ENCODE assay signal across 8 cellular contexts in the genomic region with DNA sequence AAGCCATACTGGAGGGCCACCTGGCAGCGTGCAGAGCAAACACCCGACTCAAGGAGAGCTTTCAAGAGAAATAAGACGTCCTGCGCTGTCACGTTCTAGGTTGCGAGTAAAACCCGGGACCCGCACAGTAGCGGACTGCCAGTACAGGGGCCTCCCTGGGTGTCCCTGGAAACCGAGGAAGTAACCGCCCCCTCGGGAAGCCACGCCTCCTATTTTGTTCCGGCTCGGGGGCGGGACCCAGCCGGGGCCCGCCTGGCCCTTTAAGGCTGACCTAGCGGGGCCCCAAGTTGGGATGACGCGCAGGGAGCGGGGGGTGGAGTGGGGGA. TPM values are rescaled to one million over a fixed set of nuclear protein-coding genes. Genes with fewer than 3 reads are reported as not detected.
DNase-seq lines count a peak whose midpoint lies in the region; ATAC-seq and TF ChIP-seq lines count a peak whose summit lies in the region.

No MANE protein-coding gene starts in this region.

- H3K18ac ChIP-seq in neuronal stem cell (ENCODE audit: low read length), result peak overlapping the region; percentile 64

- H2BK120ac ChIP-seq in neuronal stem cell (ENCODE audit: low read depth, low read length), result no peak overlapping the region

- H3K4me2 ChIP-seq in GM23248 (ENCODE audit: unreplicated experiment) (peak overlapping the region; percentile 99), neuronal stem cell (ENCODE audit: insufficient read depth, low read length, poor library complexity, severe bottlenecking) (peak overlapping the region; percentile 90)

- no peak overlapping the region for H4K91ac ChIP-seq in neuronal stem cell (ENCODE audit: low read depth, low read length, poor library complexity)

- H2AK5ac ChIP-seq in neuronal stem cell (ENCODE audit: low read depth, low read length), result no peak overlapping the region

- H3K4me1 ChIP-seq in GM23248 (ENCODE audit: insufficient read depth) (peaks cover 21% of the 10 kb centered on the region), foreskin keratinocyte (no peaks in the 10 kb centered on the region), neuronal stem cell (ENCODE audit: control insufficient read depth in 2 of 2, insufficient read depth in 1 of 2, low read depth in 1 of 2, low read length in 2 of 2) (peaks cover 13 to 15% of the 10 kb centered on the region in 2 donors), subcutaneous abdominal adipose tissue (ENCODE audit: control insufficient read depth in 5 of 5, insufficient read depth in 5 of 5, low read length in 5 of 5) (peaks cover 4 to 72% (median 41%) of the 10 kb centered on the region in 5 donors)

- no peak overlapping the region for H2BK15ac ChIP-seq in neuronal stem cell (ENCODE audit: low read length)

- ATAC-seq in foreskin keratinocyte, result peak; percentile 71

- no peak overlapping the region for H2BK12ac ChIP-seq in neuronal stem cell (ENCODE audit: low read length)

- no peaks in the 10 kb centered on the region for H3K9me2 ChIP-seq in GM23248 (ENCODE audit: insufficient read depth)

- H3K9me3 ChIP-seq in GM23248 (ENCODE audit: low read depth) (no peaks in the 10 kb centered on the region), neuronal stem cell (replicated peaks in 1 of 2; ENCODE audit: control insufficient read depth in 2 of 2, insufficient read depth in 1 of 2, low read depth in 1 of 2, low read length in 2 of 2) (no peaks in the 10 kb centered on the region), subcutaneous abdominal adipose tissue (ENCODE audit: control insufficient read depth in 5 of 5, low read length in 5 of 5) (no peaks in the 10 kb centered on the region)

- DNase-seq in EL, result peak; percentile 90
- peak; percentile 95 for DNase-seq in GM23248
- peak; percentile 85 for DNase-seq in LHCN-M2 (ENCODE audit: low read depth)
- DNase-seq in SHP77 treated with DMSO at 0.1 percent for 48 hours (lab: John Stamatoyannopoulos, UW), result peak; percentile 53
- DNase-seq in activated gamma-delta T cell (lab: John Stamatoyannopoulos, UW), result peak; percentile 82
- DNase-seq in foreskin keratinocyte, result peak; percentile 65 to 79
- peak; percentile 95 for DNase-seq in neuronal stem cell (ENCODE audit: low spot score)

- H3K36me3 ChIP-seq in GM23248 (ENCODE audit: low read depth), result no peaks in the 10 kb centered on the region
- no peaks in the 10 kb centered on the region for H3K36me3 ChIP-seq in neuronal stem cell (replicated peaks in 1 of 2; ENCODE audit: control insufficient read depth in 2 of 2, insufficient read depth in 2 of 2, low read length in 2 of 2)
- H3K36me3 ChIP-seq in subcutaneous abdominal adipose tissue (ENCODE audit: control insufficient read depth in 5 of 5, insufficient read depth in 5 of 5, low read length in 5 of 5), result peaks cover 0 to 4% (median 0%) of the 10 kb centered on the region in 5 donors

- H4K8ac ChIP-seq in neuronal stem cell (ENCODE audit: low read depth, low read length), result no peak overlapping the region

- H2AFZ ChIP-seq in GM23248 (peak overlapping the region; percentile 94), neuronal stem cell (ENCODE audit: low read length) (peak overlapping the region; percentile 85)

- 0 to 2% methylated on average over 21 to 22 of the region's 22 CpGs for WGBS in GM23248 (ENCODE audit: low coverage in 1 of 2, low lambda C conversion rate in 2 of 2, missing lambda C conversion rate in 2 of 2), 2 experiments
- no CpG with 5 or more reads among the region's 22 CpGs for WGBS in neuronal stem cell (ENCODE audit: extremely low coverage in 2 of 2, insufficient read length in 2 of 2, insufficient replicate concordance in 1 of 2), 2 donors

- no peaks in the 10 kb centered on the region for H4K20me1 ChIP-seq in GM23248 (ENCODE audit: insufficient read depth)

- H2BK5ac ChIP-seq in neuronal stem cell (ENCODE audit: low read length), result no peak overlapping the region

- H3K79me1 ChIP-seq in neuronal stem cell (ENCODE audit: low read depth, low read length), result peaks cover 3% of the 10 kb centered on the region

- peaks cover 34% of the 10 kb centered on the region for H3K79me2 ChIP-seq in GM23248 (ENCODE audit: insufficient read depth)

- TF ChIP-seq CTCF in foreskin keratinocyte (conservative IDR thresholded peaks at IDR 0.05), result no peak

- in situ Hi-C loops in GM23248 (cut with MboI), result no loop called here

- H3K23ac ChIP-seq in neuronal stem cell (ENCODE audit: low read depth, low read length, poor library complexity), result no peak overlapping the region

- H3K27ac ChIP-seq in GM23248 (no peak overlapping the region; the same call in 1 of the 2 replicates), foreskin keratinocyte (no peak overlapping the region), neuronal stem cell (replicated peaks; ENCODE audit: low read length) (peak overlapping the region; percentile 49), subcutaneous abdominal adipose tissue (ENCODE audit: low read depth, low read length) (peak overlapping the region; percentile 73)

- no peaks in the 10 kb centered on the region; the same call in 1 of the 2 replicates for H3F3A ChIP-seq in GM23248 (ENCODE audit: insufficient read depth)

- no peaks in the 10 kb centered on the region for H3K27me3 ChIP-seq in GM23248 (replicated peaks; ENCODE audit: insufficient read depth)
- no peaks in the 10 kb centered on the region for H3K27me3 ChIP-seq in foreskin keratinocyte
- peaks cover 0 to 17% (median 0%) of the 10 kb centered on the region in 3 experiments for H3K27me3 ChIP-seq in neuronal stem cell (ENCODE audit: control insufficient read depth in 3 of 3, insufficient read depth in 3 of 3, low read depth in 1 of 3, low read length in 3 of 3)
- H3K27me3 ChIP-seq in subcutaneous abdominal adipose tissue (ENCODE audit: control insufficient read depth in 5 of 5, insufficient read depth in 4 of 5, low read length in 5 of 5), result no peaks in the 10 kb centered on the region

- no peak overlapping the region for H3K4ac ChIP-seq in neuronal stem cell (ENCODE audit: low read length)

- no peak overlapping the region for H3K14ac ChIP-seq in neuronal stem cell (ENCODE audit: low read length)

- H3K4me3 ChIP-seq in GM23248 (peak overlapping the region; percentile 84), neuronal stem cell (ENCODE audit: low read length in 2 of 2) (peak overlapping the region; percentile 61 to 78), subcutaneous abdominal adipose tissue (ENCODE audit: low read depth in 1 of 5, low read length in 5 of 5) (peak overlapping the region; percentile 69 to 94 (median 76))

- peak overlapping the region; percentile 35 for H3K9ac ChIP-seq in GM23248
- H3K9ac ChIP-seq in neuronal stem cell (ENCODE audit: low read depth, low read length, poor library complexity), result no peak overlapping the region
- peak overlapping the region; percentile 31 to 82 (median 64) for H3K9ac ChIP-seq in subcutaneous abdominal adipose tissue (ENCODE audit: low read length in 5 of 5)

RNA-seq across cellular contexts. Expression of a gene that starts 0.2 kb away (rescaled TPM):
- 61.5 and 72.1 TPM in 2 replicates for total RNA-seq in GM23248 (2014; rRNA removed; shearing (Covaris generic))
- polyA plus RNA-seq in GM23248 (2016; fragmentation: Nextera tagmentation; extraction: Ambion mirVana) (33.2 and 35.4 TPM in 2 replicates), foreskin keratinocyte (104 and 110 TPM in 2 replicates)
- total RNA-seq in LHCN-M2 (2014; rRNA removed) (92.3 and 103 TPM in 2 replicates), foreskin keratinocyte (115 and 118 TPM in 2 replicates)
- polyA plus RNA-seq in LHCN-M2 (2012), result 53.5 TPM
- polyA plus RNA-seq in neuronal stem cell (2013, experiment 1 of 2), result 90.3 TPM
- polyA plus RNA-seq in neuronal stem cell (2013, experiment 2 of 2), result 89.0 TPM

RNA-seq across cellular contexts. Expression of a gene that starts 5.2 kb away (rescaled TPM):
- total RNA-seq in GM23248 (2014; rRNA removed; shearing (Covaris generic)), result 1.0 and 1.1 TPM in 2 replicates
- polyA plus RNA-seq in GM23248 (2016; fragmentation: Nextera tagmentation; extraction: Ambion mirVana), result 0.79 and 1.6 TPM in 2 replicates
- total RNA-seq in LHCN-M2 (2014; rRNA removed), result 0.58 and 1.6 TPM in 2 replicates
- polyA plus RNA-seq in LHCN-M2 (2012), result 0.77 TPM
- 5.7 and 6.2 TPM in 2 replicates for total RNA-seq in foreskin keratinocyte
- polyA plus RNA-seq in foreskin keratinocyte, result 5.9 and 7.3 TPM in 2 replicates
- polyA plus RNA-seq in neuronal stem cell (2013, experiment 1 of 2), result 2.1 TPM
- 2.1 TPM for polyA plus RNA-seq in neuronal stem cell (2013, experiment 2 of 2)

RNA-seq across cellular contexts. Expression of a gene that starts 47.4 kb away (rescaled TPM):
- 15.8 and 15.9 TPM in 2 replicates for total RNA-seq in GM23248 (2014; rRNA removed; shearing (Covaris generic))
- polyA plus RNA-seq in GM23248 (2016; fragmentation: Nextera tagmentation; extraction: Ambion mirVana) (17.3 and 18.4 TPM in 2 replicates), foreskin keratinocyte (23.5 and 26.5 TPM in 2 replicates)
- total RNA-seq in LHCN-M2 (2014; rRNA removed) (10.5 and 11.4 TPM in 2 replicates), foreskin keratinocyte (20.5 and 24.5 TPM in 2 replicates)
- 14.1 TPM for polyA plus RNA-seq in LHCN-M2 (2012)
- 15.5 TPM for polyA plus RNA-seq in neuronal stem cell (2013, experiment 1 of 2)
- polyA plus RNA-seq in neuronal stem cell (2013, experiment 2 of 2), result 15.1 TPM

RNA-seq across cellular contexts. Expression of a gene that starts 49.2 kb away (rescaled TPM):
- total RNA-seq in GM23248 (2014; rRNA removed; shearing (Covaris generic)), result 17.4 and 36.8 TPM in 2 replicates
- polyA plus RNA-seq in GM23248 (2016; fragmentation: Nextera tagmentation; extraction: Ambion mirVana) (17.3 and 19.3 TPM in 2 replicates), foreskin keratinocyte (3.8 and 4.0 TPM in 2 replicates)
- total RNA-seq in LHCN-M2 (2014; rRNA removed) (15.1 and 18.7 TPM in 2 replicates), foreskin keratinocyte (5.0 and 5.4 TPM in 2 replicates)
- 9.4 TPM for polyA plus RNA-seq in LHCN-M2 (2012)
- polyA plus RNA-seq in neuronal stem cell (2013, experiment 1 of 2), result 9.9 TPM
- 9.3 TPM for polyA plus RNA-seq in neuronal stem cell (2013, experiment 2 of 2)

RNA-seq across cellular contexts. Expression of a gene that starts 58.0 kb away (rescaled TPM):
- 0.43 and 0.51 TPM in 2 replicates for total RNA-seq in GM23248 (2014; rRNA removed; shearing (Covaris generic))
- polyA plus RNA-seq in GM23248 (2016; fragmentation: Nextera tagmentation; extraction: Ambion mirVana) (0.20 and 0.23 TPM in 2 replicates), foreskin keratinocyte (0.02 TPM in 2 replicates)
- total RNA-seq in LHCN-M2 (2014; rRNA removed) (0.45 and 0.46 TPM in 2 replicates), foreskin keratinocyte (0.03 and 0.04 TPM in 2 replicates)
- polyA plus RNA-seq in LHCN-M2 (2012), result 0.47 TPM
- 5.7 TPM for polyA plus RNA-seq in neuronal stem cell (2013, experiment 1 of 2)
- 6.0 TPM for polyA plus RNA-seq in neuronal stem cell (2013, experiment 2 of 2)

Comparison
In these comparisons a context has a peak if more than half of its experiments do, and no peak if none do; other contexts are left out.
1. H3K27ac ChIP-seq: peak in neuronal stem cell (single experiment) and subcutaneous abdominal adipose tissue (single experiment); none in GM23248 (single experiment) and foreskin keratinocyte (single experiment).
2. Peak in every context shown above with its lines, with median percentiles within 50 percentile points of each other: DNase-seq and H3K4me3 ChIP-seq.